ENCODE assay signal across 25 cellular contexts in the genomic region with DNA sequence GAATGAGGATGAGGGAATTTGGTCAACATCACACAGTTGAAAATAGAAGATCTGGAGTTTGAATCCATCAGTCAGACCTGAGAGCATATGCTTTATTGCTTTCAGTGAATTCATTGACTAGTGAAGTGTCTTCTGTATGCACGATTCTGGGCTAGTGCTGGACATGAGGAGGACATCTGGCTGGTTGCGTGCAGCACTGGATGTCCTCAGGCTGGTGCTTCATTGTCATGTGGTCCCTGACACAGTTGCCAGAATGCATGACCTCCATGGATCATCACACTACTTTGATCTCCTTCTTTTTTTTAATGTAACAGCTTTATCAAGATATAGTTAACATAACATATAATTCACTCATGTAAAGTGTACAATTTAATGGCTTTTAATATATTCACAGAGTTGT. TPM values are rescaled to one million over a fixed set of nuclear protein-coding genes. Genes with fewer than 3 reads are reported as not detected.
DNase-seq lines count a peak whose midpoint lies in the region; ATAC-seq and TF ChIP-seq lines count a peak whose summit lies in the region.
"Had no signal": no experiment of that assay in that cellular context is flagged by ENCODE, and none has a peak within 500 bp of the region (broad histone marks: within the 10 kb centered on the region; RNA-seq: fewer than 3 reads in every experiment).

No MANE protein-coding gene starts in this region.

- H3K27me3 Mint-ChIP-seq in glutamatergic neuron (ENCODE audit: unreplicated experiment), result no peaks in the 10 kb centered on the region
- H3K27me3 Mint-ChIP-seq: CD4-positive, alpha-beta T cell had no signal

- H3K9me2 ChIP-seq in GM23248 (ENCODE audit: insufficient read depth), result no peaks in the 10 kb centered on the region

- no peaks in the 10 kb centered on the region for H3F3A ChIP-seq in GM23248 (ENCODE audit: insufficient read depth)

- H4K20me1 ChIP-seq in GM23248 (ENCODE audit: insufficient read depth), result no peaks in the 10 kb centered on the region
- H4K20me1 ChIP-seq: BLaER1 treated with 17β-estradiol and CSF1 and Interleukin-3, amounts not matched to agents 10 nM and 100 nM had no signal

- no peaks in the 10 kb centered on the region for H3K36me3 ChIP-seq in GM23248 (ENCODE audit: low read depth)
- H3K36me3 ChIP-seq in Panc1 (ENCODE audit: control insufficient read depth, insufficient read depth, low read length), result no peaks in the 10 kb centered on the region
- H3K36me3 ChIP-seq: BE2C; BLaER1 treated with 17β-estradiol and CSF1 and Interleukin-3, amounts not matched to agents 10 nM and 100 nM had no signal

- H3K27ac ChIP-seq in GM23248, result no peak overlapping the region
- peak overlapping the region; percentile 40; the same call in 1 of the 2 replicates for H3K27ac ChIP-seq in Panc1 (ENCODE audit: low read length)

- no peaks in the 10 kb centered on the region for H3K27me3 ChIP-seq in GM23248 (replicated peaks; ENCODE audit: insufficient read depth)
- no peaks in the 10 kb centered on the region for H3K27me3 ChIP-seq in Panc1 (ENCODE audit: control insufficient read depth, insufficient read depth, low read length)
- H3K27me3 ChIP-seq: BE2C; BLaER1 treated with 17β-estradiol and CSF1 and Interleukin-3, amounts not matched to agents 10 nM and 100 nM had no signal

- no peak overlapping the region for H3K4me3 Mint-ChIP-seq in glutamatergic neuron (ENCODE audit: unreplicated experiment)
- H3K4me3 Mint-ChIP-seq: CD14-positive monocyte; CD4-positive, alpha-beta T cell; CD8-positive, alpha-beta memory T cell; GM23338; H9 had no signal

- CTCF ChIA-PET in Panc1 (lab: Charles Lee), result no interaction called here

- H3K4me2 ChIP-seq in GM23248 (ENCODE audit: unreplicated experiment), result no peak overlapping the region
- H3K4me2 ChIP-seq: GM23338 had no signal

- intact Hi-C loops in Panc1 (cut with micrococcal nuclease; ENCODE audit: unreplicated experiment), result no loop called here

- H3K9me3 ChIP-seq in GM23248 (ENCODE audit: low read depth) (no peaks in the 10 kb centered on the region), Panc1 (ENCODE audit: control insufficient read depth, insufficient read depth, low read depth, low read length) (no peaks in the 10 kb centered on the region; the same call in 1 of the 2 replicates)
- H3K9me3 ChIP-seq: BE2C had no signal

- in situ Hi-C loops in GM23248 (cut with MboI) (no loop called here), Panc1 (cut with HindIII; ENCODE audit: low pct_unique_long_range_greater_than_20kb, low sequenced_read_pairs) (no loop called here)

- no peak for ATAC-seq in Panc1
- ATAC-seq in HG03175 (IDR thresholded peaks at IDR 0.05; ENCODE audit: unreplicated experiment), result no peak
- ATAC-seq in GM18502 (IDR thresholded peaks at IDR 0.05; ENCODE audit: poor library complexity, unreplicated experiment), result no peak
- ATAC-seq: GM23338, HCT116 had no signal

- H3K27ac Mint-ChIP-seq in glutamatergic neuron (ENCODE audit: unreplicated experiment), result no peak overlapping the region
- H3K27ac Mint-ChIP-seq: CD14-positive monocyte; CD4-positive, alpha-beta T cell; CD8-positive, alpha-beta memory T cell; GM23338; H9 had no signal

- 13 to 17% methylated on average over 2 of the region's 2 CpGs for WGBS in GM23248 (ENCODE audit: low coverage in 1 of 2, low lambda C conversion rate in 2 of 2, missing lambda C conversion rate in 2 of 2), 2 experiments

- no peaks in the 10 kb centered on the region for H3K79me2 ChIP-seq in GM23248 (ENCODE audit: insufficient read depth)

- H3K9me3 Mint-ChIP-seq in glutamatergic neuron (ENCODE audit: unreplicated experiment), result no peaks in the 10 kb centered on the region
- H3K9me3 Mint-ChIP-seq: GM23338 had no signal

- H3K36me3 Mint-ChIP-seq in glutamatergic neuron (ENCODE audit: unreplicated experiment), result no peaks in the 10 kb centered on the region
- H3K36me3 Mint-ChIP-seq: CD14-positive monocyte had no signal

- BruUV-seq in Panc1 (replicated peaks; lab: Mats Ljungman, UMichigan), result no TSS peak

- TF ChIP-seq CTCF in Panc1 (IDR thresholded peaks at IDR 0.05) (no peak), glutamatergic neuron (IDR thresholded peaks at IDR 0.05; ENCODE audit: partially characterized antibody, unreplicated experiment) (no peak)

- POLR2A ChIA-PET in Panc1 (lab: Charles Lee), result no interaction called here

- H3K4me3 ChIP-seq in GM23248, result no peak overlapping the region
- no peak overlapping the region for H3K4me3 ChIP-seq in Panc1 (ENCODE audit: low read depth in 2 of 2, low read length in 2 of 2)
- H3K4me3 ChIP-seq: BLaER1 treated with 17β-estradiol and CSF1 and Interleukin-3, amounts not matched to agents 10 nM and 100 nM; GM23338 had no signal

- no peak overlapping the region for H3K9ac ChIP-seq in GM23248
- H3K9ac ChIP-seq: BLaER1 treated with 17β-estradiol and CSF1 and Interleukin-3, amounts not matched to agents 10 nM and 100 nM had no signal

- H2AFZ ChIP-seq in GM23248, result no peak overlapping the region
- H2AFZ ChIP-seq: GM23338 had no signal

- H3K4me1 ChIP-seq in GM23248 (ENCODE audit: insufficient read depth) (0 out of 2 replicates have a peak, but pooled peaks cover 2% of the 10 kb centered on the region), Panc1 (ENCODE audit: control insufficient read depth, insufficient read depth, low read length) (no peaks in the 10 kb centered on the region)
- H3K4me1 ChIP-seq: BE2C had no signal

- H3K4me1 Mint-ChIP-seq in glutamatergic neuron (ENCODE audit: low read depth, unreplicated experiment), result no peaks in the 10 kb centered on the region
- H3K4me1 Mint-ChIP-seq: GM23338, H9 had no signal

- DNase-seq in GM23248, result peak; percentile 10
- no peak for DNase-seq in Panc1 (ENCODE audit: low read depth, low spot score)
- DNase-seq in epidermal melanocyte (ENCODE audit: insufficient read length, low spot score), result peak; percentile 31
- DNase-seq in foreskin melanocyte, result peak; percentile 97
- no peak for DNase-seq in glutamatergic neuron
- DNase-seq in pons (ENCODE audit: low spot score), result no peak
- DNase-seq: AML-193; BE2C; CD4-positive, alpha-beta T cell; CD8-positive, alpha-beta memory T cell; DMS53; DMS79 treated with DMSO at 0.1 percent for 48 hours; GF-D8; H9 had no signal

RNA-seq across cellular contexts. Expression of gene MMP7, which starts 44.5 kb away (rescaled TPM):
- not detected in 2 replicates for total RNA-seq in GM23248 (2014; rRNA removed; shearing (Covaris generic))
- polyA plus RNA-seq in GM23248 (2016; fragmentation: Nextera tagmentation; extraction: Ambion mirVana), result not detected in 2 replicates
- total RNA-seq in Panc1 (2021; ENCODE audit: unreplicated experiment) (2.7 TPM), glutamatergic neuron (ENCODE audit: unreplicated experiment) (not detected)
- polyA plus RNA-seq in Panc1 (2012; ENCODE audit: insufficient read length), result 1.7 TPM
- total RNA-seq: CD4-positive, alpha-beta T cell; CD8-positive, alpha-beta memory T cell; G401; GM23338; H9 had no signal
- polyA plus RNA-seq: CD14-positive monocyte; CD8-positive, alpha-beta memory T cell; GM23338 had no signal

RNA-seq across cellular contexts. Expression of gene MMP20, which starts 50.1 kb away (rescaled TPM):
- not detected in 2 replicates for total RNA-seq in GM23248 (2014; rRNA removed; shearing (Covaris generic))
- not detected in 2 replicates for polyA plus RNA-seq in GM23248 (2016; fragmentation: Nextera tagmentation; extraction: Ambion mirVana)
- total RNA-seq in Panc1 (2021; ENCODE audit: unreplicated experiment) (not detected), glutamatergic neuron (ENCODE audit: unreplicated experiment) (not detected)
- not detected for polyA plus RNA-seq in Panc1 (2012; ENCODE audit: insufficient read length)
- total RNA-seq: A172; A673; CD4-positive, alpha-beta T cell; CD8-positive, alpha-beta memory T cell; Daoy; G401; GM23338; H4; H9 had no signal
- polyA plus RNA-seq: CD14-positive monocyte; CD8-positive, alpha-beta memory T cell; GM23338 had no signal

Comparison
In these comparisons a context has a peak if more than half of its experiments do, and no peak if none do; other contexts are left out.
1. DNase-seq: peak in GM23248 (single experiment), epidermal melanocyte (single experiment) and foreskin melanocyte (single experiment); none in Panc1 (single experiment), glutamatergic neuron (single experiment) and pons (single experiment).